In the genomic region with DNA sequence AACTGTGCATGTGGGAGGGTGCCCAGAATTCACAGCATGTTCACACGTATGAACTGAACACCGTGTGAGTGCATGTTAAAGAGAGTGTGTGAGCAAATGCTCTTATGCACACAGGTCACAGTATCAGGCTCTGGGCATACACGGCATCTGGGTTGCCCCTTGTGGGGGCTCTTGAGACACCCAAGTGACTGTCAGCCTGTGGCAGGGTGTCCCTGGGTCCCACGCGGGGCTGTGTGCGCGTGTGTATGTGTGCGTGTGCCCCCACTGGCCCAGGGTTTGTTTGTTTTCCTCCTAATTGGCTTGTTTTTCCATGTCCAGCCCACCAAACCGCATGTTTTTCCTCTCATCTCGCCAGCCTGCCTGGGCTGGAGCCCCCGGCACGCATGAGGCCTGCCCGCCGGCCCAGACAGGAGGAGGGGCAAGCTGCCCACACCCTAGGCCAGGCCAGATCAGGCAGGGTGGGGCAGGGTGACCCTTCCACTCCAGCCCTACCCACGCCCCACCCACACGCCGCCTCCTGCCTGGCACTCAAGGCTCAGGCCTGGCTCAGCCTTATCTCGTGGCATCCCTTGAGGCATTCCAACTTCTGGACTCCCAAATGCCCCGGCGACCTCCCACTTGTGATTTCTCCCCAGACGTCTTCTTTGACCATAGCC, we compare ENCODE assay signal across 1 cellular context.
TF ChIP-seq lines count a peak whose summit lies in the region.

No MANE protein-coding gene starts in this region.

TF ChIP-seq in H1, 55 proteins besides CTCF, POLR2A, EP300 and RAD21:
- TF ChIP-seq CBX5 (IDR thresholded peaks at IDR 0.05; ENCODE audit: low read depth, low read length): no peak
- TF ChIP-seq RNF2 (IDR thresholded peaks at IDR 0.05; ENCODE audit: borderline replicate concordance, low read depth, low read length, missing control alignments, poor library complexity, severe bottlenecking): no peak
- TF ChIP-seq MAFK (IDR thresholded peaks at IDR 0.05; ENCODE audit: low read depth, low read length): no peak
